Comparison of ENCODE assay signal across 8 cellular contexts in the genomic region with DNA sequence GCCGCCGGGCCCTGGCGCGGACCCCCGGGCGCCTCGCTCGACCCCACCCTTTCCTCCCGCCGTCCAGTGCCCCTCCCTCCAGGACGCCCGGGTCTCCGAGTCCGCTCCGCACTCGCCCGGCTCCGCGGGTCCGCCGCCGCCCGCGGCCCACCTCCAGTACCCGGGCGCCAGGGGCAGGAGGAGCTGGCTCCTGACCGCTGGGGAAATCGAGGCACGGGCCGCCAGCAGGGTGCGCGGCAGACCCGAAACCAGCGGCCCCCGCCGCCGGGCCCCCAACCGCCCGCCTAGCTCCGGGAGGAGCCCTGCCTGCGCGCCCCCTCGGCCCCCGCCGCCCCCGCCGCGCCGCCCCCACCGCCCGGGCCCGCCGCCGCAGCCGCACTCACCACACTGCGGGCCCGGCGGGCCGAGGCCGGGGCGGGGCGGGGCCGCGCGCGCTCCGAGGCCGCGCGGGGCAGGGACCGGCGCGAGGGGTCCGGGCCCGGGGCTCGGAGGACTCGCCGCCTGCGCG. TPM values are rescaled to one million over a fixed set of nuclear protein-coding genes. Genes with fewer than 3 reads are reported as not detected.
A peak's percentile ranks its signal among the peaks of the same experiment; 100 is the strongest.
DNase-seq lines count a peak whose midpoint lies in the region; ATAC-seq, FAIRE-seq and TF ChIP-seq lines count a peak whose summit lies in the region.

No MANE protein-coding gene starts in this region.

- H3K27me3 ChIP-seq in CD4-positive, alpha-beta memory T cell (ENCODE audit: insufficient read depth, low read length): peaks cover 10% of the 10 kb centered on the region
- H3K27me3 ChIP-seq in NT2/D1 (ENCODE audit: insufficient read depth, insufficient read length) (peaks cover 10% of the 10 kb centered on the region), H1 (replicated peaks in 1 of 4; ENCODE audit: control insufficient read depth in 3 of 4, extremely low read depth in 1 of 4, insufficient read depth in 3 of 4, low read length in 3 of 4) (peaks cover 0 to 12% (median 9%) of the 10 kb centered on the region in 4 experiments; a peak in 4 of 7 replicates), neutrophil (peaks cover 44% of the 10 kb centered on the region)

- no peaks in the 10 kb centered on the region for H3K9me3 ChIP-seq in CD4-positive, alpha-beta memory T cell (ENCODE audit: control insufficient read depth in 1 of 2, low read length in 2 of 2)
- no peaks in the 10 kb centered on the region for H3K9me3 ChIP-seq in NT2/D1 (ENCODE audit: insufficient read depth, low read length)
- H3K9me3 ChIP-seq in H1 (ENCODE audit: insufficient read depth in 2 of 2, low read depth in 1 of 2, low read length in 1 of 2): no peaks in the 10 kb centered on the region
- H3K9me3 ChIP-seq in neutrophil: no peaks in the 10 kb centered on the region

- no peaks in the 10 kb centered on the region for H3K36me3 Mint-ChIP-seq in CD4-positive, alpha-beta memory T cell

- no peak for TF ChIP-seq POLR2A in H1 (IDR thresholded peaks at IDR 0.05; ENCODE audit: control extremely low read depth in 1 of 2, low read depth in 2 of 2, low read length in 2 of 2)

- TF ChIP-seq CTCF in H1 (IDR thresholded peaks at IDR 0.05; ENCODE audit: control extremely low read depth in 1 of 3, insufficient read depth in 1 of 3, low read depth in 1 of 3, low read length in 3 of 3) (no peak), neutrophil (IDR thresholded peaks at IDR 0.05) (no peak)

- H3K23me2 ChIP-seq in H1 (ENCODE audit: low read depth, low read length): peaks cover 15% of the 10 kb centered on the region; the same call in 1 of the 2 replicates

- CTCF ChIA-PET in CD4-positive, alpha-beta memory T cell (lab: Charles Lee; ENCODE audit: partially characterized antibody): interaction anchor here (0.8 to 0.9 kb wide), 2 partner anchors 10 to 57 kb away, joined by 3 to 4 read pairs; no protein-coding TSS in a partner anchor
- CTCF ChIA-PET in H1 (lab: Charles Lee; ENCODE audit: partially characterized antibody): interaction anchor here (0.8 to 3.0 kb wide), 7 partner anchors 12 to 101 kb away, joined by 3 to 12 read pairs (median 5); a partner anchor contains a TSS

- peaks cover 43% of the 10 kb centered on the region for H3K4me1 ChIP-seq in CD4-positive, alpha-beta memory T cell (ENCODE audit: insufficient read depth, low read length)
- H3K4me1 ChIP-seq in NT2/D1 (ENCODE audit: insufficient read depth, insufficient read length): peaks cover 44% of the 10 kb centered on the region
- peaks cover 0 to 41% (median 32%) of the 10 kb centered on the region in 4 experiments; a peak in 6 of 7 replicates for H3K4me1 ChIP-seq in H1 (replicated peaks in 1 of 4; ENCODE audit: control insufficient read depth in 3 of 4, insufficient read depth in 4 of 4, low read length in 3 of 4)
- H3K4me1 ChIP-seq in neutrophil (ENCODE audit: control insufficient read depth in 1 of 2, insufficient read depth in 1 of 2, low read depth in 1 of 2, low read length in 1 of 2): peaks cover 58 to 60% of the 10 kb centered on the region in 2 experiments

- H3K14ac ChIP-seq in H1 (ENCODE audit: insufficient read length): no peak overlapping the region

- WGBS in H1 (ENCODE audit: extremely low coverage in 1 of 2, insufficient coverage in 1 of 2, insufficient read length in 1 of 2, insufficient replicate concordance in 2 of 2, low coverage in 1 of 2, low lambda C conversion rate in 2 of 2, missing lambda C conversion rate in 1 of 2), 2 experiments: 0% methylated on average over 14 of the region's 80 CpGs; no CpG with 5 or more reads in 1 of the 2 experiments

- H4K20me1 ChIP-seq in H1 (replicated peaks in 1 of 2; ENCODE audit: control insufficient read depth in 1 of 2, insufficient read depth in 2 of 2, low read length in 2 of 2): peaks cover 9 to 26% of the 10 kb centered on the region in 2 experiments

- H2BK5ac ChIP-seq in H1 (ENCODE audit: low read depth, low read length): peak overlapping the region; percentile 75; the same call in 1 of the 2 replicates

- H2AK5ac ChIP-seq in H1 (ENCODE audit: low read depth, low read length): no peak overlapping the region

- H3K4me3 Mint-ChIP-seq in CD4-positive, alpha-beta memory T cell: peak overlapping the region in 3 of 8 donors; percentile 70 to 79 (median 78)

- FAIRE-seq in H1 (lab: Jason Lieb, UNC): no peak

- H2BK12ac ChIP-seq in H1 (ENCODE audit: low read depth, low read length): no peak overlapping the region

- peaks cover 12 to 27% (median 20%) of the 10 kb centered on the region in 4 donors for H3K4me1 Mint-ChIP-seq in CD4-positive, alpha-beta memory T cell

- intact Hi-C loops in CD4-positive, alpha-beta memory T cell (cut with micrococcal nuclease): loop anchor here (1.0 to 10.0 kb wide), 4 partner anchors 9 to 832 kb away; a partner anchor contains a TSS

- DNase-seq in CD4-positive, alpha-beta memory T cell: no peak
- DNase-seq in NT2/D1 (ENCODE audit: low read depth, low spot score): no peak
- no peak for DNase-seq in H1 (ENCODE audit: low read depth in 1 of 2, low spot score in 2 of 2)
- no peak for DNase-seq in RKO (ENCODE audit: low spot score)
- no peak for DNase-seq in NCI-H1436 (lab: John Stamatoyannopoulos, UW)
- DNase-seq in NCI-H2196 (lab: John Stamatoyannopoulos, UW; ENCODE audit: unreplicated experiment): no peak

- H4K91ac ChIP-seq in H1 (replicated peaks; ENCODE audit: insufficient read length, low read length): no peak overlapping the region

- H2BK20ac ChIP-seq in H1 (ENCODE audit: low read length): no peak overlapping the region

- H3K4me2 ChIP-seq in H1 (ENCODE audit: insufficient read depth in 1 of 2, low read depth in 2 of 2, low read length in 2 of 2): peak overlapping the region; percentile 78 to 88

- peaks cover 6 to 42% of the 10 kb centered on the region in 2 experiments; a peak in 3 of 4 replicates for H3K79me2 ChIP-seq in H1 (ENCODE audit: control insufficient read depth in 1 of 2, insufficient read depth in 2 of 2, low read length in 2 of 2)

- TF ChIP-seq EP300 in H1 (IDR thresholded peaks at IDR 0.05; ENCODE audit: borderline replicate concordance in 1 of 2, low read depth in 2 of 2, low read length in 2 of 2): no peak

- no peak for TF ChIP-seq RAD21 in H1 (IDR thresholded peaks at IDR 0.05 in 1 of 2, conservative IDR thresholded peaks at IDR 0.05 in 1 of 2; ENCODE audit: low read depth in 2 of 2, low read length in 2 of 2)

- peak overlapping the region; percentile 30; the same call in 1 of the 2 replicates for H4K8ac ChIP-seq in H1 (ENCODE audit: extremely low read depth, insufficient read depth, low read length)

- H3K36me3 ChIP-seq in CD4-positive, alpha-beta memory T cell (ENCODE audit: insufficient read depth, low read length): no peaks in the 10 kb centered on the region
- H3K36me3 ChIP-seq in NT2/D1 (ENCODE audit: insufficient read depth, insufficient read length, low read length): peaks cover 22% of the 10 kb centered on the region
- peaks cover 0 to 6% (median 3%) of the 10 kb centered on the region in 4 experiments; a peak in 3 of 8 replicates for H3K36me3 ChIP-seq in H1 (ENCODE audit: control insufficient read depth in 2 of 4, insufficient read depth in 4 of 4, low read length in 3 of 4)
- H3K36me3 ChIP-seq in neutrophil: no peaks in the 10 kb centered on the region

- peak overlapping the region; percentile 89 for H3K9ac ChIP-seq in NT2/D1 (ENCODE audit: insufficient read length, low read depth)
- H3K9ac ChIP-seq in H1 (replicated peaks in 1 of 4; ENCODE audit: extremely low read depth in 1 of 4, low read depth in 3 of 4, low read length in 3 of 4): peak overlapping the region in 3 of 4 experiments; percentile 38 to 52 (median 45); a peak in 5 of 7 replicates

- H3K79me1 ChIP-seq in H1 (ENCODE audit: low read depth, low read length): peaks cover 27% of the 10 kb centered on the region

- H2AFZ ChIP-seq in H1 (ENCODE audit: low read length): no peak overlapping the region

- H2BK15ac ChIP-seq in H1 (ENCODE audit: low read length): no peak overlapping the region

- no peak overlapping the region for H3K18ac ChIP-seq in H1 (ENCODE audit: extremely low read depth, low read length)

- H3K9me3 Mint-ChIP-seq in CD4-positive, alpha-beta memory T cell: no peaks in the 10 kb centered on the region

- H3K27me3 Mint-ChIP-seq in CD4-positive, alpha-beta memory T cell: peaks cover 0 to 6% of the 10 kb centered on the region in 2 donors

- H3K4ac ChIP-seq in H1 (replicated peaks; ENCODE audit: insufficient read length, low read depth, low read length): no peak overlapping the region

- POLR2A ChIA-PET in CD4-positive, alpha-beta memory T cell (lab: Charles Lee; ENCODE audit: partially characterized antibody): interaction anchor here (0.6 to 4.2 kb wide), 12 partner anchors 10 to 365 kb away, joined by 3 to 40 read pairs (median 8); a partner anchor contains a TSS
- POLR2A ChIA-PET in H1 (lab: Charles Lee; ENCODE audit: partially characterized antibody): interaction anchor here (0.8 to 14.6 kb wide), 20 partner anchors 8 to 225 kb away, joined by 3 to 150 read pairs (median 5); a partner anchor contains a TSS

- H3K27ac ChIP-seq in CD4-positive, alpha-beta memory T cell (ENCODE audit: low read depth, low read length): peak overlapping the region; percentile 68
- H3K27ac ChIP-seq in H1 (ENCODE audit: low read depth, low read length): peak overlapping the region; percentile 72; the same call in 1 of the 2 replicates
- peak overlapping the region; percentile 95 for H3K27ac ChIP-seq in neutrophil

- H3K4me3 ChIP-seq in CD4-positive, alpha-beta memory T cell (ENCODE audit: low read length in 2 of 2): peak overlapping the region; percentile 47 to 60
- H3K4me3 ChIP-seq in NT2/D1 (ENCODE audit: insufficient read length, low read depth) (peak overlapping the region; percentile 80), H1 (ENCODE audit: extremely low read depth in 1 of 4, insufficient read depth in 2 of 4, low read depth in 3 of 4, low read length in 4 of 4) (peak overlapping the region; percentile 67 to 89 (median 70)), neutrophil (ENCODE audit: low read depth in 1 of 2, low read length in 1 of 2) (peak overlapping the region; percentile 83 to 88)

- peak overlapping the region in 5 of 7 donors; percentile 60 to 89 (median 77) for H3K27ac Mint-ChIP-seq in CD4-positive, alpha-beta memory T cell

- peak; percentile 18 for ATAC-seq in GM21423 (IDR thresholded peaks at IDR 0.05; ENCODE audit: unreplicated experiment)

- H3K56ac ChIP-seq in H1 (replicated peaks; ENCODE audit: insufficient read length, low read depth, low read length): no peak overlapping the region

- no peak overlapping the region for H2BK120ac ChIP-seq in H1 (replicated peaks; ENCODE audit: low read depth, low read length)

- no peak overlapping the region for H4K5ac ChIP-seq in H1 (ENCODE audit: insufficient read length, low read depth, low read length)

- no peak overlapping the region for H3K23ac ChIP-seq in H1 (ENCODE audit: insufficient read length)

RNA-seq across cellular contexts. Expression of a gene that starts 0.3 kb away (rescaled TPM):
- 10 to 100 TPM; 16.0 to 16.3 TPM for total RNA-seq in CD4-positive, alpha-beta memory T cell
- 1 to 10 TPM; 2.1 to 3.5 TPM for polyA plus RNA-seq in CD4-positive, alpha-beta memory T cell
- total RNA-seq in H1 (2021; fragmentation: NEBNext Ultra II Directional; extraction: Animal tissue kit (Norgen Biotek cat#: 25700)): 26.9 and 27.7 TPM in 2 replicates
- polyA plus RNA-seq in H1 (2011; rRNA removed): 25.5 and 36.9 TPM in 2 replicates
- 22.0 TPM for polyA plus RNA-seq in H1 (2011; cell fraction: cytosol; rRNA removed)
- polyA plus RNA-seq in H1 (2011; cell fraction: nucleus; rRNA removed): 71.6 TPM
- 25.0 to 30.3 TPM (median 27.4 TPM) in 4 replicates for polyA plus RNA-seq in H1 (2012, experiment 1 of 2)
- 24.6 TPM for polyA plus RNA-seq in H1 (2012, experiment 2 of 2)
- 26.0 TPM for polyA plus RNA-seq in H1 (2013, experiment 1 of 2)
- 25.6 TPM for polyA plus RNA-seq in H1 (2013, experiment 2 of 2)
- 13.0 and 13.1 TPM in 2 replicates for polyA minus RNA-seq in H1 (2011; rRNA and poly(A)+ RNA removed)
- polyA minus RNA-seq in H1 (2011; cell fraction: cytosol; rRNA and poly(A)+ RNA removed): 7.5 TPM
- polyA minus RNA-seq in H1 (2011; cell fraction: nucleus; rRNA and poly(A)+ RNA removed): 13.1 TPM

RNA-seq across cellular contexts. Expression of a gene that starts 9.2 kb away (rescaled TPM):
- 10 to 100 TPM; 87.8 to 91.9 TPM for total RNA-seq in CD4-positive, alpha-beta memory T cell
- 10 to 100 TPM; 31.5 to 45.0 TPM for polyA plus RNA-seq in CD4-positive, alpha-beta memory T cell
- 16.6 and 18.7 TPM in 2 replicates for total RNA-seq in H1 (2021; fragmentation: NEBNext Ultra II Directional; extraction: Animal tissue kit (Norgen Biotek cat#: 25700))
- 5.8 and 10.3 TPM in 2 replicates for polyA plus RNA-seq in H1 (2011; rRNA removed)
- 10.4 TPM for polyA plus RNA-seq in H1 (2011; cell fraction: cytosol; rRNA removed)
- 37.2 TPM for polyA plus RNA-seq in H1 (2011; cell fraction: nucleus; rRNA removed)
- polyA plus RNA-seq in H1 (2012, experiment 1 of 2): 15.5 to 18.5 TPM (median 16.8 TPM) in 4 replicates
- 9.9 TPM for polyA plus RNA-seq in H1 (2012, experiment 2 of 2)
- polyA plus RNA-seq in H1 (2013, experiment 1 of 2): 10.7 TPM
- 10.0 TPM for polyA plus RNA-seq in H1 (2013, experiment 2 of 2)
- 19.9 and 21.5 TPM in 2 replicates for polyA minus RNA-seq in H1 (2011; rRNA and poly(A)+ RNA removed)
- polyA minus RNA-seq in H1 (2011; cell fraction: cytosol; rRNA and poly(A)+ RNA removed): 10.5 TPM
- 23.1 TPM for polyA minus RNA-seq in H1 (2011; cell fraction: nucleus; rRNA and poly(A)+ RNA removed)

RNA-seq across cellular contexts. Expression of a gene that starts 9.9 kb away (rescaled TPM):
- 1 to 10 TPM in 1 of 2 experiments, under 1 TPM in 1; 0.64 to 1.1 TPM for total RNA-seq in CD4-positive, alpha-beta memory T cell
- polyA plus RNA-seq in CD4-positive, alpha-beta memory T cell: 1 to 10 TPM in 1 of 2 donors, under 1 TPM in 1; 0.54 to 3.1 TPM
- 127 and 145 TPM in 2 replicates for total RNA-seq in H1 (2021; fragmentation: NEBNext Ultra II Directional; extraction: Animal tissue kit (Norgen Biotek cat#: 25700))
- polyA plus RNA-seq in H1 (2011; rRNA removed): 213 and 284 TPM in 2 replicates
- 241 TPM for polyA plus RNA-seq in H1 (2011; cell fraction: cytosol; rRNA removed)
- 213 TPM for polyA plus RNA-seq in H1 (2011; cell fraction: nucleus; rRNA removed)
- polyA plus RNA-seq in H1 (2012, experiment 1 of 2): 105 to 176 TPM (median 162 TPM) in 4 replicates
- 176 TPM for polyA plus RNA-seq in H1 (2012, experiment 2 of 2)
- polyA plus RNA-seq in H1 (2013, experiment 1 of 2): 94.5 TPM
- 95.9 TPM for polyA plus RNA-seq in H1 (2013, experiment 2 of 2)
- 144 and 159 TPM in 2 replicates for polyA minus RNA-seq in H1 (2011; rRNA and poly(A)+ RNA removed)
- 72.7 TPM for polyA minus RNA-seq in H1 (2011; cell fraction: cytosol; rRNA and poly(A)+ RNA removed)
- 51.5 TPM for polyA minus RNA-seq in H1 (2011; cell fraction: nucleus; rRNA and poly(A)+ RNA removed)

RNA-seq across cellular contexts. Expression of a gene that starts 16.0 kb away (rescaled TPM):
- total RNA-seq in CD4-positive, alpha-beta memory T cell: 10 to 100 TPM; 43.5 to 48.3 TPM
- polyA plus RNA-seq in CD4-positive, alpha-beta memory T cell: 10 to 100 TPM; 27.8 to 30.3 TPM
- total RNA-seq in H1 (2021; fragmentation: NEBNext Ultra II Directional; extraction: Animal tissue kit (Norgen Biotek cat#: 25700)): 29.9 and 31.0 TPM in 2 replicates
- 31.3 and 37.7 TPM in 2 replicates for polyA plus RNA-seq in H1 (2011; rRNA removed)
- polyA plus RNA-seq in H1 (2011; cell fraction: cytosol; rRNA removed): 42.9 TPM
- 82.5 TPM for polyA plus RNA-seq in H1 (2011; cell fraction: nucleus; rRNA removed)
- 19.0 to 35.2 TPM (median 29.2 TPM) in 4 replicates for polyA plus RNA-seq in H1 (2012, experiment 1 of 2)
- 29.9 TPM for polyA plus RNA-seq in H1 (2012, experiment 2 of 2)
- 20.7 TPM for polyA plus RNA-seq in H1 (2013, experiment 1 of 2)
- 19.4 TPM for polyA plus RNA-seq in H1 (2013, experiment 2 of 2)
- 22.7 and 29.5 TPM in 2 replicates for polyA minus RNA-seq in H1 (2011; rRNA and poly(A)+ RNA removed)
- 17.1 TPM for polyA minus RNA-seq in H1 (2011; cell fraction: cytosol; rRNA and poly(A)+ RNA removed)
- polyA minus RNA-seq in H1 (2011; cell fraction: nucleus; rRNA and poly(A)+ RNA removed): 46.4 TPM

RNA-seq across cellular contexts. Expression of a gene that starts 19.8 kb away (rescaled TPM):
- not detected for total RNA-seq in CD4-positive, alpha-beta memory T cell
- not detected for polyA plus RNA-seq in CD4-positive, alpha-beta memory T cell
- 0.17 and 0.26 TPM in 2 replicates for total RNA-seq in H1 (2021; fragmentation: NEBNext Ultra II Directional; extraction: Animal tissue kit (Norgen Biotek cat#: 25700))
- 0.47 TPM in 2 replicates for polyA plus RNA-seq in H1 (2011; rRNA removed)
- polyA plus RNA-seq in H1 (2011; cell fraction: cytosol; rRNA removed): 0.45 TPM
- 0.39 TPM for polyA plus RNA-seq in H1 (2011; cell fraction: nucleus; rRNA removed)
- 0.34 to 0.50 TPM (median 0.41 TPM) in 3 of 4 replicates, not detected in the other for polyA plus RNA-seq in H1 (2012, experiment 1 of 2)
- polyA plus RNA-seq in H1 (2012, experiment 2 of 2): 0.26 TPM
- 0.10 TPM for polyA plus RNA-seq in H1 (2013, experiment 1 of 2)
- polyA plus RNA-seq in H1 (2013, experiment 2 of 2): 0.11 TPM
- polyA minus RNA-seq in H1 (2011; rRNA and poly(A)+ RNA removed): 0.16 and 0.29 TPM in 2 replicates
- 0.44 TPM for polyA minus RNA-seq in H1 (2011; cell fraction: cytosol; rRNA and poly(A)+ RNA removed)
- 0.40 TPM for polyA minus RNA-seq in H1 (2011; cell fraction: nucleus; rRNA and poly(A)+ RNA removed)

Comparison
In these comparisons a context has a peak if more than half of its experiments do, and no peak if none do; other contexts are left out.
1. RNA of a gene that starts 9.9 kb away (total RNA-seq): 127 to 145 TPM in H1; 0.64 to 1.1 TPM in CD4-positive, alpha-beta memory T cell; every median in the first group is over 10 times any median in the second.
2. Peak in every context shown above with its lines, with median percentiles within 50 percentile points of each other: H3K27ac ChIP-seq and H3K4me3 ChIP-seq.